8 cellular contexts compared by ENCODE assay signal in genomic region chr4:82899339-82899738, GRCh38.
A peak's percentile ranks its signal among the peaks of the same experiment; 100 is the strongest.
DNase-seq lines count a peak whose midpoint lies in the region; ATAC-seq and TF ChIP-seq lines count a peak whose summit lies in the region.
"Had no signal": no experiment of that assay in that cellular context is flagged by ENCODE, and none has a peak within 500 bp of the region (broad histone marks: within the 10 kb centered on the region; RNA-seq: fewer than 3 reads in every experiment).

No MANE protein-coding gene starts in this region.

- H3K36me3 ChIP-seq in HAP-1 (replicated peaks) (peaks cover 40% of the 10 kb centered on the region), iPS-18a (ENCODE audit: control insufficient read depth, low read depth, low read length) (peaks cover 37% of the 10 kb centered on the region)

- H3K9me3 ChIP-seq in HAP-1 = no peaks in the 10 kb centered on the region
- H3K9me3 ChIP-seq in iPS-18a (ENCODE audit: control insufficient read depth, low read depth, low read length) = no peaks in the 10 kb centered on the region

- no peak for ATAC-seq in GM19452 (IDR thresholded peaks at IDR 0.05; ENCODE audit: unreplicated experiment)
- no peak for ATAC-seq in HG02759 (IDR thresholded peaks at IDR 0.05; ENCODE audit: unreplicated experiment)

- peak overlapping the region; percentile 82 for H3K9ac ChIP-seq in iPS-18a (ENCODE audit: low read length)

- peak; percentile 37 to 45 for DNase-seq in HAP-1 (ENCODE audit: low spot score in 2 of 2)
- no peak for DNase-seq in substantia nigra (lab: John Stamatoyannopoulos, UW)
- DNase-seq in AG08396 (ENCODE audit: low spot score) = no peak
- DNase-seq: activated T-cell treated with anti-CD3 and anti-CD28 coated beads, Interleukin-2, amount 50 U/mL, for 72 hours had no signal

- in situ Hi-C loops in HAP-1 (cut with MboI; ENCODE audit: low sequenced_read_pairs) = loop anchor here (10.0 kb wide), 1 partner anchor 115 kb away; the partner anchor contains the start of gene LIN54

- peak overlapping the region; percentile 65 for H3K4me3 ChIP-seq in HAP-1
- H3K4me3 ChIP-seq in iPS-18a (ENCODE audit: low read length) = peak overlapping the region; percentile 99

- H3K27me3 ChIP-seq in HAP-1 (ENCODE audit: low read depth) (no peaks in the 10 kb centered on the region), iPS-18a (ENCODE audit: control insufficient read depth, insufficient read depth, low read length) (no peaks in the 10 kb centered on the region)

- H3K4me1 ChIP-seq in HAP-1 = peaks cover 11% of the 10 kb centered on the region
- peaks cover 8% of the 10 kb centered on the region for H3K4me1 ChIP-seq in iPS-18a (ENCODE audit: control insufficient read depth, low read depth, low read length)

- H3K27ac ChIP-seq in VCaP (peak overlapping the region; percentile 91), iPS-18a (ENCODE audit: low read length) (peak overlapping the region; percentile 49), substantia nigra (ENCODE audit: low read depth, low read length, poor library complexity, severe bottlenecking) (peak overlapping the region; percentile 97)

- TF ChIP-seq CTCF in VCaP (conservative IDR thresholded peaks at IDR 0.05) = no peak

Comparison
In these comparisons a context has a peak if more than half of its experiments do, and no peak if none do; other contexts are left out.
1. DNase-seq: peak in HAP-1 (2 of 2); none in substantia nigra (0 of 49) and AG08396 (single experiment).
2. Peak in every context shown above with its lines, with median percentiles within 50 percentile points of each other: H3K27ac ChIP-seq.